In genomic region chr2:151325696-151326095, GRCh38 we compare ENCODE assay signal across 28 cellular contexts. TPM values are rescaled to one million over a fixed set of nuclear protein-coding genes. Genes with fewer than 3 reads are reported as not detected.
"Had no signal": no experiment of that assay in that cellular context is flagged by ENCODE, and none has a peak within 500 bp of the region (broad histone marks: within the 10 kb centered on the region; RNA-seq: fewer than 3 reads in every experiment).

No MANE protein-coding gene starts in this region.

- H3K27ac Mint-ChIP-seq: activated naive CD4-positive, alpha-beta T cell treated with anti-CD3 and anti-CD28 coated beads, Interleukin-2, amount 10 ng/mL, durations not matched to agents 7 days and 5 days; activated naive CD8-positive, alpha-beta T cell treated with anti-CD3 and anti-CD28 coated beads, Interleukin-2, amount 10 ng/mL, durations not matched to agents 7 days and 5 days; activated T-cell treated with anti-CD3 and anti-CD28 coated beads, Interleukin-2, amount 50 U/mL, for 24 hours; effector memory CD8-positive, alpha-beta T cell; memory B cell; naive thymus-derived CD4-positive, alpha-beta T cell had no signal

- ATAC-seq: effector memory CD8-positive, alpha-beta T cell; heart right ventricle; naive thymus-derived CD4-positive, alpha-beta T cell; psoas muscle; stimulated activated naive CD8-positive, alpha-beta T cell treated with anti-CD3 and anti-CD28 coated beads, Interleukin-15, Interleukin-2, amounts not matched to agents 100 U/mL and 50 U/mL, for 24 hours had no signal

- H3K4me3 ChIP-seq: ascending aorta, heart right ventricle, psoas muscle, testis, transverse colon, uterus had no signal

- DNase-seq: activated CD4-positive, alpha-beta T cell treated with anti-CD3 and anti-CD28 coated beads for 48 hours; activated CD4-positive, alpha-beta T cell treated with anti-CD3 and anti-CD28 coated beads, Interleukin-2, amount 50 U/mL, for 48 hours; activated CD8-positive, alpha-beta memory T cell treated with anti-CD3 and anti-CD28 coated beads for 24 hours; activated gamma-delta T cell; activated naive CD4-positive, alpha-beta T cell treated with anti-CD3 and anti-CD28 coated beads, Interleukin-2, amount 10 ng/mL, durations not matched to agents 7 days and 5 days; activated naive CD8-positive, alpha-beta T cell treated with anti-CD3 and anti-CD28 coated beads, Interleukin-2, amount 10 ng/mL, durations not matched to agents 7 days and 5 days; activated T-cell treated with anti-CD3 and anti-CD28 coated beads, Interleukin-2, amount 50 U/mL, for 24 hours; brain microvascular endothelial cell; cortex of kidney; effector memory CD8-positive, alpha-beta T cell; erythroblast; foreskin melanocyte; heart right ventricle; midbrain; naive thymus-derived CD4-positive, alpha-beta T cell; occipital lobe; psoas muscle; stimulated activated CD4-positive, alpha-beta T cell treated with anti-CD3 and anti-CD28 coated beads, Interleukin-12 subunit alpha, Interleukin-12 subunit beta, amount 100 ng/mL, for 4 hours; stimulated activated CD4-positive, alpha-beta T cell treated with anti-CD3 and anti-CD28 coated beads, Interleukin-4, amount 100 ng/mL, for 1 hour; stimulated activated naive CD8-positive, alpha-beta T cell treated with anti-CD3 and anti-CD28 coated beads, Interleukin-15, Interleukin-2, amounts not matched to agents 100 U/mL and 50 U/mL, for 24 hours; testis; transverse colon; uterus had no signal

- H3K36me3 Mint-ChIP-seq: memory B cell had no signal

- H3K4me1 ChIP-seq: ascending aorta, parathyroid adenoma, psoas muscle, testis, transverse colon, uterus had no signal

- H3K27ac ChIP-seq: ascending aorta, brain microvascular endothelial cell, heart right ventricle, parathyroid adenoma, psoas muscle, testis, transverse colon, uterus, VCaP had no signal

- H2AFZ ChIP-seq: parathyroid adenoma had no signal

- H3K27me3 Mint-ChIP-seq: memory B cell had no signal

- H3K79me2 ChIP-seq: parathyroid adenoma had no signal

- H3K4me1 Mint-ChIP-seq: activated naive CD4-positive, alpha-beta T cell treated with anti-CD3 and anti-CD28 coated beads, Interleukin-2, amount 10 ng/mL, durations not matched to agents 7 days and 5 days; activated naive CD8-positive, alpha-beta T cell treated with anti-CD3 and anti-CD28 coated beads, Interleukin-2, amount 10 ng/mL, durations not matched to agents 7 days and 5 days; memory B cell had no signal

- H3K9me3 ChIP-seq: ascending aorta, testis, transverse colon, uterus had no signal

- H3K4me3 Mint-ChIP-seq: activated naive CD4-positive, alpha-beta T cell treated with anti-CD3 and anti-CD28 coated beads, Interleukin-2, amount 10 ng/mL, durations not matched to agents 7 days and 5 days; activated naive CD8-positive, alpha-beta T cell treated with anti-CD3 and anti-CD28 coated beads, Interleukin-2, amount 10 ng/mL, durations not matched to agents 7 days and 5 days; activated T-cell treated with anti-CD3 and anti-CD28 coated beads, Interleukin-2, amount 50 U/mL, for 24 hours; effector memory CD8-positive, alpha-beta T cell; memory B cell; naive thymus-derived CD4-positive, alpha-beta T cell had no signal

- H3K9me3 Mint-ChIP-seq: activated naive CD4-positive, alpha-beta T cell treated with anti-CD3 and anti-CD28 coated beads, Interleukin-2, amount 10 ng/mL, durations not matched to agents 7 days and 5 days; activated T-cell treated with anti-CD3 and anti-CD28 coated beads, Interleukin-2, amount 50 U/mL, for 24 hours; effector memory CD8-positive, alpha-beta T cell; memory B cell had no signal

- H3K9ac ChIP-seq: parathyroid adenoma had no signal

- H3K36me3 ChIP-seq: ascending aorta, brain microvascular endothelial cell, heart right ventricle, transverse colon, uterus had no signal

- H3K27me3 ChIP-seq: ascending aorta, brain microvascular endothelial cell, heart right ventricle, testis, transverse colon, uterus had no signal

RNA-seq across cellular contexts. Expression of gene TNFAIP6, which starts 31.7 kb away (rescaled TPM):
- total RNA-seq: activated naive CD8-positive, alpha-beta T cell treated with anti-CD3 and anti-CD28 coated beads, Interleukin-2, amount 10 ng/mL, durations not matched to agents 7 days and 5 days had no signal
- polyA plus RNA-seq: naive thymus-derived CD4-positive, alpha-beta T cell; neural cell had no signal

RNA-seq across cellular contexts. Expression of gene NMI, which starts 36.2 kb away (rescaled TPM):
- polyA plus RNA-seq: neural cell had no signal
